In genomic region chr14:35934499-35934898, GRCh38 we compare ENCODE assay signal across 11 cellular contexts.
DNase-seq lines count a peak whose midpoint lies in the region; ATAC-seq and TF ChIP-seq lines count a peak whose summit lies in the region.
"Had no signal": no experiment of that assay in that cellular context is flagged by ENCODE, and none has a peak within 500 bp of the region (broad histone marks: within the 10 kb centered on the region; RNA-seq: fewer than 3 reads in every experiment).

No MANE protein-coding gene starts in this region.

- TF ChIP-seq CTCF in CD8-positive, alpha-beta T cell (IDR thresholded peaks at IDR 0.05), result no peak
- TF ChIP-seq CTCF in right atrium auricular region (IDR thresholded peaks at IDR 0.05) (no peak), lower leg skin (IDR thresholded peaks at IDR 0.05) (no peak)

- POLR2A ChIA-PET in CD8-positive, alpha-beta T cell (lab: Charles Lee), result no interaction called here

- TF ChIP-seq POLR2A in lower leg skin (IDR thresholded peaks at IDR 0.05), result no peak

- peaks cover 2% of the 10 kb centered on the region for H3K36me3 Mint-ChIP-seq in CD8-positive, alpha-beta T cell

- no peak for DNase-seq in CD8-positive, alpha-beta T cell
- no peak for DNase-seq in foreskin melanocyte
- no peak for DNase-seq in right atrium auricular region (ENCODE audit: low spot score)
- DNase-seq in lower leg skin (ENCODE audit: low spot score in 2 of 2), result no peak
- DNase-seq: naive thymus-derived CD4-positive, alpha-beta T cell; NCI-H510A; stomach had no signal

- CTCF ChIA-PET in CD8-positive, alpha-beta T cell (lab: Charles Lee), result interaction anchor here (0.9 kb wide), 1 partner anchor 10 kb away, joined by 3 read pairs; no protein-coding TSS in a partner anchor

- H3K4me3 Mint-ChIP-seq in CD8-positive, alpha-beta T cell, result no peak overlapping the region

- H3K27me3 Mint-ChIP-seq in CD8-positive, alpha-beta T cell (ENCODE audit: low read depth), result no peaks in the 10 kb centered on the region

- H3K4me1 Mint-ChIP-seq in CD8-positive, alpha-beta T cell (ENCODE audit: low read depth), result peaks cover 36% of the 10 kb centered on the region

- no peak for ATAC-seq in CD8-positive, alpha-beta T cell
- ATAC-seq in GM19023 (IDR thresholded peaks at IDR 0.05; ENCODE audit: unreplicated experiment) (peak; percentile 41), HG02759 (IDR thresholded peaks at IDR 0.05; ENCODE audit: unreplicated experiment) (peak; percentile 74), HG03520 (IDR thresholded peaks at IDR 0.05; ENCODE audit: unreplicated experiment) (peak; percentile 49), HG02571 (IDR thresholded peaks at IDR 0.05; ENCODE audit: unreplicated experiment) (no peak)
- ATAC-seq: naive thymus-derived CD4-positive, alpha-beta T cell had no signal

- H3K27ac ChIP-seq in CD8-positive, alpha-beta T cell (ENCODE audit: low read depth, low read length), result no peak overlapping the region
- no peak overlapping the region for H3K27ac ChIP-seq in right atrium auricular region
- H3K27ac ChIP-seq: stomach had no signal

- H3K4me1 ChIP-seq in CD8-positive, alpha-beta T cell (ENCODE audit: insufficient read depth, low read length), result peaks cover 17% of the 10 kb centered on the region
- no peaks in the 10 kb centered on the region for H3K4me1 ChIP-seq in right atrium auricular region
- H3K4me1 ChIP-seq: stomach had no signal

- H3K9me3 ChIP-seq in CD8-positive, alpha-beta T cell (ENCODE audit: low read length), result no peaks in the 10 kb centered on the region
- H3K9me3 ChIP-seq in right atrium auricular region, result no peaks in the 10 kb centered on the region
- H3K9me3 ChIP-seq: stomach had no signal

- H3K9me3 Mint-ChIP-seq in CD8-positive, alpha-beta T cell, result no peaks in the 10 kb centered on the region

- H3K4me3 ChIP-seq in CD8-positive, alpha-beta T cell (ENCODE audit: low read depth, low read length), result no peak overlapping the region
- no peak overlapping the region for H3K4me3 ChIP-seq in right atrium auricular region
- no peak overlapping the region for H3K4me3 ChIP-seq in lower leg skin (ENCODE audit: low read depth, poor library complexity, severe bottlenecking)
- H3K4me3 ChIP-seq: stomach had no signal

- intact Hi-C loops in CD8-positive, alpha-beta T cell (cut with DNase I, micrococcal nuclease), result loop anchor here in 1 of 2 experiments (5.0 to 10.0 kb wide), 2 partner anchors 127 to 390 kb away; partner anchors contain the start of genes MBIP and RALGAPA1
- intact Hi-C loops in lower leg skin (cut with DNase I; ENCODE audit: low total_unique reads), result no loop called here

- WGBS in lower leg skin, 2 donors, result 23 to 35% methylated on average over 2 of the region's 2 CpGs

- peak overlapping the region; percentile 9 for H3K27ac Mint-ChIP-seq in CD8-positive, alpha-beta T cell

- H3K36me3 ChIP-seq in CD8-positive, alpha-beta T cell (ENCODE audit: insufficient read depth, low read length), result no peaks in the 10 kb centered on the region
- H3K36me3 ChIP-seq in right atrium auricular region, result no peaks in the 10 kb centered on the region
- H3K36me3 ChIP-seq: stomach had no signal

- H3K27me3 ChIP-seq in CD8-positive, alpha-beta T cell (ENCODE audit: insufficient read depth, low read length), result no peaks in the 10 kb centered on the region
- no peaks in the 10 kb centered on the region for H3K27me3 ChIP-seq in right atrium auricular region
- H3K27me3 ChIP-seq: stomach had no signal

Comparison
In these comparisons a context has a peak if more than half of its experiments do, and no peak if none do; other contexts are left out.
1. ATAC-seq: peak in GM19023 (single experiment), HG02759 (single experiment) and HG03520 (single experiment); none in CD8-positive, alpha-beta T cell (single experiment) and HG02571 (single experiment).